In genomic region chr15:64987136-64987535, GRCh38 we compare ENCODE assay signal across 16 cellular contexts. TPM values are rescaled to one million over a fixed set of nuclear protein-coding genes. Genes with fewer than 3 reads are reported as not detected.
DNase-seq lines count a peak whose midpoint lies in the region; TF ChIP-seq lines count a peak whose summit lies in the region.
"Had no signal": no experiment of that assay in that cellular context is flagged by ENCODE, and none has a peak within 500 bp of the region (broad histone marks: within the 10 kb centered on the region; RNA-seq: fewer than 3 reads in every experiment).

No MANE protein-coding gene starts in this region.

- H3K9me3 ChIP-seq in GM23248 (ENCODE audit: low read depth) (no peaks in the 10 kb centered on the region), PC-9 (ENCODE audit: insufficient read depth, low read depth) (no peaks in the 10 kb centered on the region)
- H3K9me3 ChIP-seq: psoas muscle had no signal

- no peak overlapping the region for H3K9ac ChIP-seq in GM23248

- H3K27me3 ChIP-seq in GM23248 (replicated peaks; ENCODE audit: insufficient read depth) (no peaks in the 10 kb centered on the region), PC-9 (ENCODE audit: insufficient read depth, low read depth) (no peaks in the 10 kb centered on the region)

- H3K9me2 ChIP-seq in GM23248 (ENCODE audit: insufficient read depth) (no peaks in the 10 kb centered on the region), PC-9 (ENCODE audit: insufficient read depth) (no peaks in the 10 kb centered on the region)

- peaks cover 59% of the 10 kb centered on the region for H3K79me2 ChIP-seq in GM23248 (ENCODE audit: insufficient read depth)
- peaks cover 29% of the 10 kb centered on the region for H3K79me2 ChIP-seq in PC-9 (ENCODE audit: low read depth)

- intact Hi-C loops in PC-9 (cut with micrococcal nuclease; ENCODE audit: unreplicated experiment), result no loop called here
- intact Hi-C loops in posterior vena cava (cut with DNase I), result no loop called here

- H3K4me2 ChIP-seq in GM23248 (ENCODE audit: unreplicated experiment), result no peak overlapping the region
- H3K4me2 ChIP-seq in PC-9, result peak overlapping the region; percentile 31; the same call in 1 of the 2 replicates

- in situ Hi-C loops in GM23248 (cut with MboI), result no loop called here

- BruUV-seq in PC-9 (replicated peaks; lab: Mats Ljungman, UMichigan), result no TSS peak

- H3K4me3 ChIP-seq in GM23248 (0 out of 2 replicates have a peak overlapping the region, but pooled peaks have one; percentile 1), PC-9 (no peak overlapping the region), fibroblast of the aortic adventitia (ENCODE audit: low read depth, low read length) (no peak overlapping the region), skeletal muscle cell (ENCODE audit: low read depth, low read length) (peak overlapping the region; percentile 10)
- H3K4me3 ChIP-seq: psoas muscle had no signal

- H4K20me1 ChIP-seq in GM23248 (ENCODE audit: insufficient read depth) (0 out of 2 replicates have a peak, but pooled peaks cover 3% of the 10 kb centered on the region), PC-9 (ENCODE audit: insufficient read depth) (no peaks in the 10 kb centered on the region)

- CTCF ChIA-PET in PC-9 (lab: Charles Lee), result no interaction called here

- H3K36me3 ChIP-seq in GM23248 (ENCODE audit: low read depth) (no peaks in the 10 kb centered on the region; the same call in 1 of the 2 replicates), PC-9 (ENCODE audit: low read depth) (0 out of 2 replicates have a peak, but pooled peaks cover 4% of the 10 kb centered on the region)

- H3F3A ChIP-seq in GM23248 (ENCODE audit: insufficient read depth), result peaks cover 44% of the 10 kb centered on the region
- H3F3A ChIP-seq in PC-9 (ENCODE audit: insufficient read depth, low read depth), result 0 out of 2 replicates have a peak, but pooled peaks cover 4% of the 10 kb centered on the region

- no peak overlapping the region for H2AFZ ChIP-seq in GM23248
- no peak overlapping the region for H2AFZ ChIP-seq in PC-9

- POLR2A ChIA-PET in PC-9 (lab: Charles Lee; ENCODE audit: unreplicated experiment), result no interaction called here

- TF ChIP-seq CTCF in PC-9 (conservative IDR thresholded peaks at IDR 0.05) (no peak), fibroblast of the aortic adventitia (IDR thresholded peaks at IDR 0.05; ENCODE audit: insufficient read depth, low read length) (no peak)

- 10 to 19% methylated on average over 3 of the region's 3 CpGs for WGBS in GM23248 (ENCODE audit: low coverage in 1 of 2, low lambda C conversion rate in 2 of 2, missing lambda C conversion rate in 2 of 2), 2 experiments

- H3K4me1 ChIP-seq in GM23248 (ENCODE audit: insufficient read depth), result peaks cover 44% of the 10 kb centered on the region
- H3K4me1 ChIP-seq in PC-9 (replicated peaks; ENCODE audit: insufficient read depth), result peaks cover 10% of the 10 kb centered on the region; the same call in 1 of the 2 replicates

- H3K27ac ChIP-seq in GM23248, result no peak overlapping the region
- H3K27ac ChIP-seq in PC-9, result no peak overlapping the region
- H3K27ac ChIP-seq in substantia nigra (ENCODE audit: low read depth, low read length, poor library complexity, severe bottlenecking), result no peak overlapping the region
- H3K27ac ChIP-seq: psoas muscle had no signal

- DNase-seq in GM23248 (peak; percentile 31), PC-9 (no peak), fibroblast of the aortic adventitia (ENCODE audit: low read depth) (peak; percentile 16), skeletal muscle cell (ENCODE audit: low read depth) (no peak), substantia nigra (lab: John Stamatoyannopoulos, UW) (no peak), posterior vena cava (ENCODE audit: low spot score) (no peak)
- no peak for DNase-seq in activated CD8-positive, alpha-beta memory T cell treated with anti-CD3 and anti-CD28 coated beads, Interleukin-2, amount 50 U/mL, for 4 hours
- DNase-seq: activated CD8-positive, alpha-beta T cell treated with anti-CD3 and anti-CD28 coated beads, Interleukin-2, amount 10 ng/mL, durations not matched to agents 7 days and 5 days; activated naive CD4-positive, alpha-beta T cell treated with Interleukin-2 at 50 U/mL for 16 hours; CD8-positive, alpha-beta T cell; effector memory CD4-positive, alpha-beta T cell; immature natural killer cell; mesendoderm; NK-92 treated with Interleukin-12 subunit alpha and Interleukin-12 subunit beta, amount 100 ng/mL, for 24 hours; psoas muscle had no signal

RNA-seq across cellular contexts. Expression of gene SPG21, which starts 2.6 kb away (rescaled TPM):
- total RNA-seq in GM23248 (2014; rRNA removed; shearing (Covaris generic)), result 66.3 and 78.4 TPM in 2 replicates
- polyA plus RNA-seq in GM23248 (2016; fragmentation: Nextera tagmentation; extraction: Ambion mirVana), result 106 and 107 TPM in 2 replicates
- 88.3 and 91.7 TPM in 2 replicates for total RNA-seq in PC-9 (2021)
- 73.6 and 104 TPM in 2 replicates for total RNA-seq in fibroblast of the aortic adventitia (ENCODE audit: low replicate concordance)
- total RNA-seq in posterior vena cava, result 10 to 100 TPM; 65.8 to 78.2 TPM

RNA-seq across cellular contexts. Expression of gene MTFMT, which starts 42.3 kb away (rescaled TPM):
- 25.3 and 26.4 TPM in 2 replicates for total RNA-seq in GM23248 (2014; rRNA removed; shearing (Covaris generic))
- 22.2 and 23.8 TPM in 2 replicates for polyA plus RNA-seq in GM23248 (2016; fragmentation: Nextera tagmentation; extraction: Ambion mirVana)
- total RNA-seq in PC-9 (2021) (16.0 and 24.9 TPM in 2 replicates), fibroblast of the aortic adventitia (ENCODE audit: low replicate concordance) (14.1 and 19.2 TPM in 2 replicates), posterior vena cava (10 to 100 TPM; 14.9 to 20.0 TPM)

RNA-seq across cellular contexts. Expression of gene SLC51B, which starts 58.1 kb away (rescaled TPM):
- total RNA-seq in GM23248 (2014; rRNA removed; shearing (Covaris generic)), result not detected in 2 replicates
- not detected in 2 replicates for polyA plus RNA-seq in GM23248 (2016; fragmentation: Nextera tagmentation; extraction: Ambion mirVana)
- total RNA-seq in PC-9 (2021) (not detected in 2 replicates), fibroblast of the aortic adventitia (ENCODE audit: low replicate concordance) (not detected in 2 replicates), posterior vena cava (not detected)
- total RNA-seq: activated CD8-positive, alpha-beta T cell treated with anti-CD3 and anti-CD28 coated beads, Interleukin-2, amount 10 ng/mL, durations not matched to agents 7 days and 5 days; CD8-positive, alpha-beta T cell; HT1080; psoas muscle had no signal
- polyA plus RNA-seq: immature natural killer cell had no signal

Comparison
In these comparisons a context has a peak if more than half of its experiments do, and no peak if none do; other contexts are left out.
1. DNase-seq: peak in GM23248 (single experiment) and fibroblast of the aortic adventitia (single experiment); none in PC-9 (0 of 2), skeletal muscle cell (single experiment), activated CD8-positive, alpha-beta memory T cell treated with anti-CD3 and anti-CD28 coated beads, Interleukin-2, amount 50 U/mL, for 4 hours (single experiment), substantia nigra (0 of 49) and posterior vena cava (single experiment).
2. H3K4me3 ChIP-seq: peak in GM23248 (single experiment) and skeletal muscle cell (single experiment); none in PC-9 (single experiment) and fibroblast of the aortic adventitia (single experiment).